9 cellular contexts compared by ENCODE assay signal in genomic region chr16:24609740-24610420, GRCh38.
DNase-seq lines count a peak whose midpoint lies in the region; ATAC-seq and TF ChIP-seq lines count a peak whose summit lies in the region.
"Had no signal": no experiment of that assay in that cellular context is flagged by ENCODE, and none has a peak within 500 bp of the region (broad histone marks: within the 10 kb centered on the region; RNA-seq: fewer than 3 reads in every experiment).

No MANE protein-coding gene starts in this region.

- H4K20me1 ChIP-seq in OCI-LY3 (ENCODE audit: insufficient read depth, low read length): no peaks in the 10 kb centered on the region

- peaks cover 51% of the 10 kb centered on the region for H3K27me3 Mint-ChIP-seq in activated CD4-positive, alpha-beta memory T cell treated with anti-CD3 and anti-CD28 coated beads for 36 hours
- H3K27me3 Mint-ChIP-seq in activated CD4-positive, alpha-beta memory T cell treated with anti-CD3 and anti-CD28 coated beads, Interleukin-2, amount 10 ng/mL, durations not matched to agents 7 days and 5 days: peaks cover 43% of the 10 kb centered on the region
- H3K27me3 Mint-ChIP-seq in endodermal cell (ENCODE audit: insufficient read depth): peaks cover 49% of the 10 kb centered on the region

- ATAC-seq in HG03571 (IDR thresholded peaks at IDR 0.05; ENCODE audit: unreplicated experiment): no peak

- H3K4me2 ChIP-seq in OCI-LY3 (ENCODE audit: low read length): peak overlapping the region; percentile 68

- whole genome bisulfite sequencing in endodermal cell (ENCODE audit: insufficient coverage in 1 of 2, insufficient read length in 1 of 2), 2 experiments: 4 to 10% methylated on average over 6 to 22 of the region's 22 CpGs
- WGBS in mesodermal cell (ENCODE audit: insufficient coverage in 2 of 2), 2 experiments: 2 to 6% methylated on average over 15 to 16 of the region's 22 CpGs
- WGBS in suprapubic skin: 6% methylated on average over 12 of the region's 22 CpGs

- H3K27ac Mint-ChIP-seq in activated CD4-positive, alpha-beta memory T cell treated with anti-CD3 and anti-CD28 coated beads for 36 hours: no peak overlapping the region
- H3K27ac Mint-ChIP-seq in activated CD4-positive, alpha-beta memory T cell treated with anti-CD3 and anti-CD28 coated beads, Interleukin-2, amount 10 ng/mL, durations not matched to agents 7 days and 5 days: no peak overlapping the region
- no peak overlapping the region for H3K27ac Mint-ChIP-seq in endodermal cell

- H3K27me3 ChIP-seq in OCI-LY3 (ENCODE audit: low read depth, low read length) (peaks cover 5% of the 10 kb centered on the region), endodermal cell (ENCODE audit: control insufficient read depth, insufficient read depth, low read length, poor library complexity, severe bottlenecking) (peaks cover 46% of the 10 kb centered on the region), suprapubic skin (peaks cover 33% of the 10 kb centered on the region)

- H3K79me2 ChIP-seq in OCI-LY3 (ENCODE audit: low read length): no peaks in the 10 kb centered on the region

- H3K36me3 Mint-ChIP-seq in activated CD4-positive, alpha-beta memory T cell treated with anti-CD3 and anti-CD28 coated beads for 36 hours: no peaks in the 10 kb centered on the region
- H3K36me3 Mint-ChIP-seq in activated CD4-positive, alpha-beta memory T cell treated with anti-CD3 and anti-CD28 coated beads, Interleukin-2, amount 10 ng/mL, durations not matched to agents 7 days and 5 days (ENCODE audit: low read depth): no peaks in the 10 kb centered on the region
- H3K36me3 Mint-ChIP-seq in endodermal cell (ENCODE audit: low read depth): no peaks in the 10 kb centered on the region

- POLR2A ChIA-PET in activated CD4-positive, alpha-beta memory T cell treated with anti-CD3 and anti-CD28 coated beads for 36 hours (lab: Charles Lee): no interaction called here
- POLR2A ChIA-PET in activated CD4-positive, alpha-beta memory T cell treated with anti-CD3 and anti-CD28 coated beads, Interleukin-2, amount 10 ng/mL, durations not matched to agents 7 days and 5 days (lab: Charles Lee): no interaction called here
- POLR2A ChIA-PET in GM10248 (lab: Yijun Ruan, JAX): interaction anchor here (0.7 kb wide), 1 partner anchor 57 kb away, joined by 6 read pairs; no protein-coding TSS in a partner anchor

- peak overlapping the region; percentile 46; the same call in 1 of the 2 replicates for H3K9ac ChIP-seq in OCI-LY3 (ENCODE audit: low read length)
- H3K9ac ChIP-seq in endodermal cell (ENCODE audit: extremely low read depth, low read length, poor library complexity, severe bottlenecking): no peak overlapping the region

- no peaks in the 10 kb centered on the region for H3K36me3 ChIP-seq in OCI-LY3 (replicated peaks; ENCODE audit: low read depth, low read length)
- no peaks in the 10 kb centered on the region for H3K36me3 ChIP-seq in endodermal cell (ENCODE audit: control insufficient read depth, insufficient read depth, low read length)
- H3K36me3 ChIP-seq in mesodermal cell (ENCODE audit: control insufficient read depth, insufficient read depth, low read length): no peaks in the 10 kb centered on the region
- no peaks in the 10 kb centered on the region for H3K36me3 ChIP-seq in suprapubic skin

- DNase-seq in activated CD4-positive, alpha-beta memory T cell treated with anti-CD3 and anti-CD28 coated beads for 36 hours: peak; percentile 28
- no peak for DNase-seq in activated CD4-positive, alpha-beta memory T cell treated with anti-CD3 and anti-CD28 coated beads, Interleukin-2, amount 10 ng/mL, durations not matched to agents 7 days and 5 days
- DNase-seq in endodermal cell (peak; percentile 80), suprapubic skin (ENCODE audit: low spot score in 2 of 2) (peak in 1 of 2 donors; percentile 63), GM10248 (ENCODE audit: extremely low spot score) (no peak)
- DNase-seq: DND-41 had no signal

- H3K27ac ChIP-seq in OCI-LY3 (ENCODE audit: low read length): no peak overlapping the region
- peak overlapping the region; percentile 40 for H3K27ac ChIP-seq in endodermal cell (ENCODE audit: low read depth, low read length)
- no peak overlapping the region for H3K27ac ChIP-seq in mesodermal cell (ENCODE audit: low read depth, low read length, severe bottlenecking)
- H3K27ac ChIP-seq in suprapubic skin: no peak overlapping the region

- peak overlapping the region; percentile 86 for H2AFZ ChIP-seq in OCI-LY3 (ENCODE audit: low read depth, low read length)

- TF ChIP-seq POLR2A in suprapubic skin (IDR thresholded peaks at IDR 0.05): no peak

- CTCF ChIA-PET in activated CD4-positive, alpha-beta memory T cell treated with anti-CD3 and anti-CD28 coated beads for 36 hours (lab: Charles Lee): no interaction called here
- CTCF ChIA-PET in activated CD4-positive, alpha-beta memory T cell treated with anti-CD3 and anti-CD28 coated beads, Interleukin-2, amount 10 ng/mL, durations not matched to agents 7 days and 5 days (lab: Charles Lee): no interaction called here
- CTCF ChIA-PET in GM10248 (lab: Yijun Ruan, JAX): interaction anchor here (1.1 kb wide), 2 partner anchors 8 to 9 kb away, joined by 3 read pairs; no protein-coding TSS in a partner anchor

- peak overlapping the region; percentile 23 for H3K4me3 Mint-ChIP-seq in activated CD4-positive, alpha-beta memory T cell treated with anti-CD3 and anti-CD28 coated beads for 36 hours
- H3K4me3 Mint-ChIP-seq in activated CD4-positive, alpha-beta memory T cell treated with anti-CD3 and anti-CD28 coated beads, Interleukin-2, amount 10 ng/mL, durations not matched to agents 7 days and 5 days: no peak overlapping the region
- H3K4me3 Mint-ChIP-seq in endodermal cell: peak overlapping the region; percentile 63

- TF ChIP-seq CTCF in OCI-LY3 (IDR thresholded peaks at IDR 0.05; ENCODE audit: low read depth, low read length) (no peak), endodermal cell (conservative IDR thresholded peaks at IDR 0.05) (no peak), suprapubic skin (IDR thresholded peaks at IDR 0.05) (no peak), GM10248 (IDR thresholded peaks at IDR 0.05; ENCODE audit: control extremely low read depth, extremely low read depth, low read depth, missing control alignments) (no peak)

- intact Hi-C loops in activated CD4-positive, alpha-beta memory T cell treated with anti-CD3 and anti-CD28 coated beads for 36 hours (cut with micrococcal nuclease): no loop called here

- H3K4me1 ChIP-seq in OCI-LY3 (ENCODE audit: low read length) (no peaks in the 10 kb centered on the region), endodermal cell (ENCODE audit: control insufficient read depth, insufficient read depth, low read length) (no peaks in the 10 kb centered on the region), mesodermal cell (ENCODE audit: control insufficient read depth, insufficient read depth, low read length, poor library complexity, severe bottlenecking) (peaks cover 10% of the 10 kb centered on the region), suprapubic skin (peaks cover 13% of the 10 kb centered on the region)

- H3K9me3 ChIP-seq in OCI-LY3 (ENCODE audit: insufficient read depth, low read length): no peaks in the 10 kb centered on the region
- H3K9me3 ChIP-seq in endodermal cell (ENCODE audit: control insufficient read depth, low read length): no peaks in the 10 kb centered on the region
- no peaks in the 10 kb centered on the region for H3K9me3 ChIP-seq in mesodermal cell (ENCODE audit: control insufficient read depth, low read length)
- no peaks in the 10 kb centered on the region for H3K9me3 ChIP-seq in suprapubic skin

- no peak for TF ChIP-seq EP300 in suprapubic skin (IDR thresholded peaks at IDR 0.05)

- no peaks in the 10 kb centered on the region for H3K9me3 Mint-ChIP-seq in activated CD4-positive, alpha-beta memory T cell treated with anti-CD3 and anti-CD28 coated beads for 36 hours
- no peaks in the 10 kb centered on the region for H3K9me3 Mint-ChIP-seq in activated CD4-positive, alpha-beta memory T cell treated with anti-CD3 and anti-CD28 coated beads, Interleukin-2, amount 10 ng/mL, durations not matched to agents 7 days and 5 days
- H3K9me3 Mint-ChIP-seq in endodermal cell: no peaks in the 10 kb centered on the region

- H3K4me3 ChIP-seq in OCI-LY3 (ENCODE audit: low read length): peak overlapping the region; percentile 78
- peak overlapping the region; percentile 78 for H3K4me3 ChIP-seq in endodermal cell (ENCODE audit: low read length)
- peak overlapping the region; percentile 32 for H3K4me3 ChIP-seq in mesodermal cell (ENCODE audit: extremely low read depth, insufficient read depth, low read length, poor library complexity, severe bottlenecking)
- peak overlapping the region; percentile 28 for H3K4me3 ChIP-seq in suprapubic skin

- peaks cover 9% of the 10 kb centered on the region for H3K4me1 Mint-ChIP-seq in activated CD4-positive, alpha-beta memory T cell treated with anti-CD3 and anti-CD28 coated beads for 36 hours (ENCODE audit: low read depth)
- no peaks in the 10 kb centered on the region for H3K4me1 Mint-ChIP-seq in activated CD4-positive, alpha-beta memory T cell treated with anti-CD3 and anti-CD28 coated beads, Interleukin-2, amount 10 ng/mL, durations not matched to agents 7 days and 5 days
- peaks cover 12% of the 10 kb centered on the region for H3K4me1 Mint-ChIP-seq in endodermal cell

Comparison
In these comparisons a context has a peak if more than half of its experiments do, and no peak if none do; other contexts are left out.
1. DNase-seq: peak in activated CD4-positive, alpha-beta memory T cell treated with anti-CD3 and anti-CD28 coated beads for 36 hours (single experiment) and endodermal cell (single experiment); none in activated CD4-positive, alpha-beta memory T cell treated with anti-CD3 and anti-CD28 coated beads, Interleukin-2, amount 10 ng/mL, durations not matched to agents 7 days and 5 days (single experiment) and GM10248 (single experiment).
2. H3K4me3 ChIP-seq: peak in every context shown above with its lines; median percentile 78 in OCI-LY3; 78 in endodermal cell; 32 in mesodermal cell; 28 in suprapubic skin.